ENCODE assay signal across 26 cellular contexts in the genomic region with DNA sequence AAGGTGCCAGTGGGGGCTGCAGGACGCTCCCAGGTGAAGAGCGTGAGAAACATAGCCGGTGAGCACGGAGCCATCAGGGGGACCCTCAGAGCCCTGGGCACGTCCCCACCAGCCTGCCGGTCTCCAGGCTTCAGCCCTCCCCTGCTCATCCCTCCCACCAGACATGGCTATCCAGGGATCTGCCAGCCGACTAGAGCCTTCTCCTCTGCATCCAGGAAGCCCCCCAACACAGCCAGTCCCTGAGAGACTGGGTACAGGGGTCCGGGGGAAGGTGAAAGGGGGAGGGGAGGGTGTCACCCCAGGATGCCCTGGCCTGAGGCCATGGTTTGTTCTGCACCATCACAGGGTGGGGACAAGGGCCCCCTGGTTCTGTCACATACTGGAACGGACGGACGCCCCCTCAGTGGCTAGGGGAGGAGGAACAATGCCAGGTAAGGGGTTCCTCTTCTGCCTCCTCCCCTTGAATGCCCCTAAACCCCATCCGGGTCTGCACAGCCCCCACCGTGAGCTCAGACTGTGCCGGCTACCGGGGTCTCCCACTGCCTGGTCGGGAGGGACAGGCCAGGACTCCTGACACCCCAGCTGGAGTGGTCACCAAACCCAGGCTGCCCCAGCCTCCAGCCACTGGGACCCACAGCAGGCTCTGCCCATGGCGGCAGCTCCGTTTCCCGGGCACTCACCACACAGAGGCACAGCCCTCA. TPM values are rescaled to one million over a fixed set of nuclear protein-coding genes. Genes with fewer than 3 reads are reported as not detected.
DNase-seq lines count a peak whose midpoint lies in the region; ATAC-seq and TF ChIP-seq lines count a peak whose summit lies in the region.
"Had no signal": no experiment of that assay in that cellular context is flagged by ENCODE, and none has a peak within 500 bp of the region (broad histone marks: within the 10 kb centered on the region; RNA-seq: fewer than 3 reads in every experiment).

No MANE protein-coding gene starts in this region.

- peaks cover 22% of the 10 kb centered on the region for H3K4me1 ChIP-seq in hepatocyte (ENCODE audit: insufficient read depth)
- peaks cover 23% of the 10 kb centered on the region for H3K4me1 ChIP-seq in upper lobe of right lung
- no peaks in the 10 kb centered on the region for H3K4me1 ChIP-seq in endodermal cell (ENCODE audit: control insufficient read depth, insufficient read depth, low read length)
- H3K4me1 ChIP-seq: parathyroid adenoma, right lobe of liver had no signal

- no peaks in the 10 kb centered on the region for H3K27me3 ChIP-seq in hepatocyte
- no peaks in the 10 kb centered on the region for H3K27me3 ChIP-seq in upper lobe of right lung
- H3K27me3 ChIP-seq in endodermal cell (ENCODE audit: control insufficient read depth, insufficient read depth, low read length, poor library complexity, severe bottlenecking), result no peaks in the 10 kb centered on the region
- H3K27me3 ChIP-seq: heart left ventricle, right lobe of liver, stomach, transverse colon had no signal

- peak; percentile 19 for DNase-seq in activated naive CD4-positive, alpha-beta T cell treated with anti-CD3 and anti-CD28 coated beads, Interleukin-2, amount 10 ng/mL, durations not matched to agents 7 days and 5 days
- no peak for DNase-seq in activated naive CD4-positive, alpha-beta T cell treated with anti-CD3 and anti-CD28 coated beads for 36 hours
- DNase-seq in RWPE1 (ENCODE audit: low spot score), result no peak
- DNase-seq in hepatocyte (ENCODE audit: low spot score), result no peak
- peak; percentile 39 for DNase-seq in upper lobe of right lung
- DNase-seq in kidney glomerular epithelial cell (lab: John Stamatoyannopoulos, UW), result no peak
- no peak for DNase-seq in endodermal cell
- DNase-seq: ACHN; activated CD4-positive, alpha-beta T cell treated with anti-CD3 and anti-CD28 coated beads, Interleukin-2, amount 10 ng/mL, durations not matched to agents 24 days and 14 days; effector CD8-positive, alpha-beta T cell; erythroblast; NCI-H1092; NCI-H2029; NCI-H69; stimulated activated CD4-positive, alpha-beta T cell treated with anti-CD3 and anti-CD28 coated beads, Interleukin-15, amount 100 ng/mL, for 24 hours; stomach; T-helper 2 cell; transverse colon had no signal

- H3K27ac ChIP-seq in RWPE1 (peak overlapping the region; percentile 99), hepatocyte (peak overlapping the region; percentile 61), upper lobe of right lung (no peak overlapping the region), endodermal cell (ENCODE audit: low read depth, low read length) (no peak overlapping the region)
- H3K27ac ChIP-seq: C4-2B, heart left ventricle, parathyroid adenoma, right lobe of liver, stomach, transverse colon had no signal

- H4K20me1 ChIP-seq in hepatocyte (ENCODE audit: insufficient read depth, poor library complexity, severe bottlenecking), result peaks cover 72% of the 10 kb centered on the region

- intact Hi-C loops in activated naive CD4-positive, alpha-beta T cell treated with anti-CD3 and anti-CD28 coated beads for 36 hours (cut with micrococcal nuclease), result no loop called here
- intact Hi-C loops in upper lobe of right lung (cut with DNase I), result no loop called here

- ATAC-seq in upper lobe of right lung, result no peak
- ATAC-seq in stimulated activated memory B cell treated with anti-CD40 and anti-IgM and Interleukin-4, amounts not matched to agents 10 μg/mL and 1 μg/mL and 100 μg/mL, for 72 hours, result no peak
- ATAC-seq: activated T-helper 17 cell treated with anti-CD3 and anti-CD28 coated beads, Interleukin-2, amount 50 U/mL, for 72 hours; HCT116; heart left ventricle had no signal

- no peaks in the 10 kb centered on the region for H3K9me3 Mint-ChIP-seq in activated naive CD4-positive, alpha-beta T cell treated with anti-CD3 and anti-CD28 coated beads, Interleukin-2, amount 10 ng/mL, durations not matched to agents 7 days and 5 days
- no peaks in the 10 kb centered on the region for H3K9me3 Mint-ChIP-seq in activated naive CD4-positive, alpha-beta T cell treated with anti-CD3 and anti-CD28 coated beads for 36 hours
- no peaks in the 10 kb centered on the region for H3K9me3 Mint-ChIP-seq in stimulated activated memory B cell treated with anti-CD40 and anti-IgM and Interleukin-4, amounts not matched to agents 10 μg/mL and 1 μg/mL and 100 μg/mL, for 72 hours
- no peaks in the 10 kb centered on the region for H3K9me3 Mint-ChIP-seq in endodermal cell
- H3K9me3 Mint-ChIP-seq: activated CD4-positive, alpha-beta T cell treated with anti-CD3 and anti-CD28 coated beads, Interleukin-2, amount 10 ng/mL, durations not matched to agents 24 days and 14 days; activated T-helper 17 cell treated with anti-CD3 and anti-CD28 coated beads, Interleukin-2, amount 50 U/mL, for 72 hours; natural killer cell treated with Interleukin-12 subunit alpha and Interleukin-12 subunit beta and Interleukin-15 and Interleukin-18, amount 100 ng/mL, for 72 hours had no signal

- 87% methylated on average over 19 of the region's 19 CpGs for WGBS in hepatocyte (ENCODE audit: low lambda C conversion rate, missing lambda C conversion rate)
- WGBS in endodermal cell (ENCODE audit: insufficient coverage in 1 of 2, insufficient read length in 1 of 2), 2 experiments, result 89 to 90% methylated on average over 6 to 19 of the region's 19 CpGs

- CTCF ChIA-PET in activated naive CD4-positive, alpha-beta T cell treated with anti-CD3 and anti-CD28 coated beads, Interleukin-2, amount 10 ng/mL, durations not matched to agents 7 days and 5 days (lab: Charles Lee), result no interaction called here
- CTCF ChIA-PET in activated naive CD4-positive, alpha-beta T cell treated with anti-CD3 and anti-CD28 coated beads for 36 hours (lab: Charles Lee), result no interaction called here
- CTCF ChIA-PET in RWPE1 (lab: Yijun Ruan, JAX), result interaction anchor here (0.5 to 1.0 kb wide), 2 partner anchors 35 to 94 kb away, joined by 3 read pairs; no protein-coding TSS in a partner anchor

- no peak overlapping the region for H2AFZ ChIP-seq in hepatocyte
- H2AFZ ChIP-seq: parathyroid adenoma had no signal

- H3K4me3 Mint-ChIP-seq in activated naive CD4-positive, alpha-beta T cell treated with anti-CD3 and anti-CD28 coated beads, Interleukin-2, amount 10 ng/mL, durations not matched to agents 7 days and 5 days, result no peak overlapping the region
- no peak overlapping the region for H3K4me3 Mint-ChIP-seq in activated naive CD4-positive, alpha-beta T cell treated with anti-CD3 and anti-CD28 coated beads for 36 hours
- H3K4me3 Mint-ChIP-seq in stimulated activated memory B cell treated with anti-CD40 and anti-IgM and Interleukin-4, amounts not matched to agents 10 μg/mL and 1 μg/mL and 100 μg/mL, for 72 hours, result no peak overlapping the region
- no peak overlapping the region for H3K4me3 Mint-ChIP-seq in endodermal cell
- H3K4me3 Mint-ChIP-seq: activated CD4-positive, alpha-beta T cell treated with anti-CD3 and anti-CD28 coated beads, Interleukin-2, amount 10 ng/mL, durations not matched to agents 24 days and 14 days; activated T-helper 17 cell treated with anti-CD3 and anti-CD28 coated beads, Interleukin-2, amount 50 U/mL, for 72 hours; natural killer cell treated with Interleukin-12 subunit alpha and Interleukin-12 subunit beta and Interleukin-15 and Interleukin-18, amount 100 ng/mL, for 72 hours had no signal

- H3K4me1 Mint-ChIP-seq in activated naive CD4-positive, alpha-beta T cell treated with anti-CD3 and anti-CD28 coated beads, Interleukin-2, amount 10 ng/mL, durations not matched to agents 7 days and 5 days, result peaks cover under 1% of the 10 kb centered on the region
- H3K4me1 Mint-ChIP-seq in activated naive CD4-positive, alpha-beta T cell treated with anti-CD3 and anti-CD28 coated beads for 36 hours (ENCODE audit: low read depth), result peaks cover 7% of the 10 kb centered on the region
- H3K4me1 Mint-ChIP-seq in stimulated activated memory B cell treated with anti-CD40 and anti-IgM and Interleukin-4, amounts not matched to agents 10 μg/mL and 1 μg/mL and 100 μg/mL, for 72 hours, result peaks cover 13% of the 10 kb centered on the region
- peaks cover 4% of the 10 kb centered on the region for H3K4me1 Mint-ChIP-seq in endodermal cell
- H3K4me1 Mint-ChIP-seq: activated CD4-positive, alpha-beta T cell treated with anti-CD3 and anti-CD28 coated beads, Interleukin-2, amount 10 ng/mL, durations not matched to agents 24 days and 14 days had no signal

- no peak overlapping the region for H3K9ac ChIP-seq in endodermal cell (ENCODE audit: extremely low read depth, low read length, poor library complexity, severe bottlenecking)
- H3K9ac ChIP-seq: parathyroid adenoma had no signal

- POLR2A ChIA-PET in RWPE1 (lab: Yijun Ruan, JAX; ENCODE audit: low non-redundant PET), result interaction anchor here (0.7 kb wide), 1 partner anchor 365 kb away, joined by 3 read pairs; no protein-coding TSS in a partner anchor

- H3K9me2 ChIP-seq in hepatocyte (replicated peaks; ENCODE audit: insufficient read depth), result no peaks in the 10 kb centered on the region

- H3K36me3 Mint-ChIP-seq in activated naive CD4-positive, alpha-beta T cell treated with anti-CD3 and anti-CD28 coated beads, Interleukin-2, amount 10 ng/mL, durations not matched to agents 7 days and 5 days, result no peaks in the 10 kb centered on the region
- H3K36me3 Mint-ChIP-seq in activated naive CD4-positive, alpha-beta T cell treated with anti-CD3 and anti-CD28 coated beads for 36 hours (ENCODE audit: low read depth), result no peaks in the 10 kb centered on the region
- no peaks in the 10 kb centered on the region for H3K36me3 Mint-ChIP-seq in stimulated activated memory B cell treated with anti-CD40 and anti-IgM and Interleukin-4, amounts not matched to agents 10 μg/mL and 1 μg/mL and 100 μg/mL, for 72 hours
- H3K36me3 Mint-ChIP-seq in endodermal cell (ENCODE audit: low read depth), result peaks cover 10% of the 10 kb centered on the region
- H3K36me3 Mint-ChIP-seq: natural killer cell treated with Interleukin-12 subunit alpha and Interleukin-12 subunit beta and Interleukin-15 and Interleukin-18, amount 100 ng/mL, for 72 hours had no signal

- H3K79me2 ChIP-seq in hepatocyte, result peaks cover 92% of the 10 kb centered on the region

- H3K27ac Mint-ChIP-seq in activated naive CD4-positive, alpha-beta T cell treated with anti-CD3 and anti-CD28 coated beads, Interleukin-2, amount 10 ng/mL, durations not matched to agents 7 days and 5 days, result no peak overlapping the region
- H3K27ac Mint-ChIP-seq in activated naive CD4-positive, alpha-beta T cell treated with anti-CD3 and anti-CD28 coated beads for 36 hours, result no peak overlapping the region
- no peak overlapping the region for H3K27ac Mint-ChIP-seq in stimulated activated memory B cell treated with anti-CD40 and anti-IgM and Interleukin-4, amounts not matched to agents 10 μg/mL and 1 μg/mL and 100 μg/mL, for 72 hours
- H3K27ac Mint-ChIP-seq in endodermal cell, result no peak overlapping the region
- H3K27ac Mint-ChIP-seq: activated CD4-positive, alpha-beta T cell treated with anti-CD3 and anti-CD28 coated beads, Interleukin-2, amount 10 ng/mL, durations not matched to agents 24 days and 14 days; activated T-helper 17 cell treated with anti-CD3 and anti-CD28 coated beads, Interleukin-2, amount 50 U/mL, for 72 hours; natural killer cell treated with Interleukin-12 subunit alpha and Interleukin-12 subunit beta and Interleukin-15 and Interleukin-18, amount 100 ng/mL, for 72 hours had no signal

- H3K36me3 ChIP-seq in hepatocyte (replicated peaks; ENCODE audit: insufficient read depth, low read depth) (no peaks in the 10 kb centered on the region), upper lobe of right lung (no peaks in the 10 kb centered on the region), endodermal cell (ENCODE audit: control insufficient read depth, insufficient read depth, low read length) (no peaks in the 10 kb centered on the region)
- H3K36me3 ChIP-seq: transverse colon had no signal

- no peaks in the 10 kb centered on the region for H3K27me3 Mint-ChIP-seq in activated naive CD4-positive, alpha-beta T cell treated with anti-CD3 and anti-CD28 coated beads, Interleukin-2, amount 10 ng/mL, durations not matched to agents 7 days and 5 days
- peaks cover 4% of the 10 kb centered on the region for H3K27me3 Mint-ChIP-seq in activated naive CD4-positive, alpha-beta T cell treated with anti-CD3 and anti-CD28 coated beads for 36 hours (ENCODE audit: low read depth)
- peaks cover 61% of the 10 kb centered on the region for H3K27me3 Mint-ChIP-seq in stimulated activated memory B cell treated with anti-CD40 and anti-IgM and Interleukin-4, amounts not matched to agents 10 μg/mL and 1 μg/mL and 100 μg/mL, for 72 hours
- H3K27me3 Mint-ChIP-seq in endodermal cell (ENCODE audit: insufficient read depth), result no peaks in the 10 kb centered on the region
- H3K27me3 Mint-ChIP-seq: activated CD4-positive, alpha-beta T cell treated with anti-CD3 and anti-CD28 coated beads, Interleukin-2, amount 10 ng/mL, durations not matched to agents 24 days and 14 days; activated T-helper 17 cell treated with anti-CD3 and anti-CD28 coated beads, Interleukin-2, amount 50 U/mL, for 72 hours; natural killer cell treated with Interleukin-12 subunit alpha and Interleukin-12 subunit beta and Interleukin-15 and Interleukin-18, amount 100 ng/mL, for 72 hours had no signal

- H3K4me2 ChIP-seq in hepatocyte, result peak overlapping the region; percentile 52

- H3K9me3 ChIP-seq in hepatocyte (ENCODE audit: low read depth) (no peaks in the 10 kb centered on the region), upper lobe of right lung (no peaks in the 10 kb centered on the region), endodermal cell (ENCODE audit: control insufficient read depth, low read length) (no peaks in the 10 kb centered on the region)
- H3K9me3 ChIP-seq: heart left ventricle, right lobe of liver, stomach, transverse colon had no signal

- no peak for TF ChIP-seq CTCF in RWPE1 (conservative IDR thresholded peaks at IDR 0.05; ENCODE audit: low read depth)
- TF ChIP-seq CTCF in hepatocyte (IDR thresholded peaks at IDR 0.05; ENCODE audit: poor library complexity), result no peak
- TF ChIP-seq CTCF in upper lobe of right lung (IDR thresholded peaks at IDR 0.05), result no peak
- no peak for TF ChIP-seq CTCF in endodermal cell (conservative IDR thresholded peaks at IDR 0.05)

- H3K4me3 ChIP-seq in hepatocyte (no peak overlapping the region), upper lobe of right lung (no peak overlapping the region), endodermal cell (ENCODE audit: low read length) (no peak overlapping the region)
- H3K4me3 ChIP-seq: heart left ventricle, right lobe of liver, stomach, transverse colon had no signal

RNA-seq across cellular contexts. Expression of a gene that starts 34.3 kb away (rescaled TPM):
- total RNA-seq in activated naive CD4-positive, alpha-beta T cell treated with anti-CD3 and anti-CD28 coated beads for 36 hours, result 1 to 10 TPM; 3.4 to 3.5 TPM
- total RNA-seq in hepatocyte (12.3 and 13.0 TPM in 2 replicates), upper lobe of right lung (33.5 TPM), endodermal cell (10 to 100 TPM; 12.4 to 16.7 TPM)
- polyA plus RNA-seq in hepatocyte, result 7.1 and 11.0 TPM in 2 replicates
- polyA plus RNA-seq in endodermal cell (2013, experiment 1 of 2), result 6.4 TPM
- polyA plus RNA-seq in endodermal cell (2013, experiment 2 of 2), result 6.8 TPM

RNA-seq across cellular contexts. Expression of a gene that starts 57.9 kb away (rescaled TPM):
- 10 to 100 TPM; 20.7 to 22.2 TPM for total RNA-seq in activated naive CD4-positive, alpha-beta T cell treated with anti-CD3 and anti-CD28 coated beads for 36 hours
- total RNA-seq in hepatocyte, result 32.9 and 37.8 TPM in 2 replicates
- polyA plus RNA-seq in hepatocyte, result 45.3 and 47.6 TPM in 2 replicates
- total RNA-seq in upper lobe of right lung, result 30.7 TPM
- 10 to 100 TPM; 56.4 to 58.4 TPM for total RNA-seq in endodermal cell
- 28.9 TPM for polyA plus RNA-seq in endodermal cell (2013, experiment 1 of 2)
- polyA plus RNA-seq in endodermal cell (2013, experiment 2 of 2), result 28.8 TPM

Comparison
In these comparisons a context has a peak if more than half of its experiments do, and no peak if none do; other contexts are left out.
1. DNase-seq: peak in activated naive CD4-positive, alpha-beta T cell treated with anti-CD3 and anti-CD28 coated beads, Interleukin-2, amount 10 ng/mL, durations not matched to agents 7 days and 5 days (single experiment) and upper lobe of right lung (single experiment); none in activated naive CD4-positive, alpha-beta T cell treated with anti-CD3 and anti-CD28 coated beads for 36 hours (single experiment), RWPE1 (single experiment), hepatocyte (single experiment), kidney glomerular epithelial cell (single experiment) and endodermal cell (single experiment).
2. H3K27ac ChIP-seq: peak in RWPE1 (single experiment) and hepatocyte (single experiment); none in upper lobe of right lung (single experiment) and endodermal cell (single experiment).